In the genomic region with DNA sequence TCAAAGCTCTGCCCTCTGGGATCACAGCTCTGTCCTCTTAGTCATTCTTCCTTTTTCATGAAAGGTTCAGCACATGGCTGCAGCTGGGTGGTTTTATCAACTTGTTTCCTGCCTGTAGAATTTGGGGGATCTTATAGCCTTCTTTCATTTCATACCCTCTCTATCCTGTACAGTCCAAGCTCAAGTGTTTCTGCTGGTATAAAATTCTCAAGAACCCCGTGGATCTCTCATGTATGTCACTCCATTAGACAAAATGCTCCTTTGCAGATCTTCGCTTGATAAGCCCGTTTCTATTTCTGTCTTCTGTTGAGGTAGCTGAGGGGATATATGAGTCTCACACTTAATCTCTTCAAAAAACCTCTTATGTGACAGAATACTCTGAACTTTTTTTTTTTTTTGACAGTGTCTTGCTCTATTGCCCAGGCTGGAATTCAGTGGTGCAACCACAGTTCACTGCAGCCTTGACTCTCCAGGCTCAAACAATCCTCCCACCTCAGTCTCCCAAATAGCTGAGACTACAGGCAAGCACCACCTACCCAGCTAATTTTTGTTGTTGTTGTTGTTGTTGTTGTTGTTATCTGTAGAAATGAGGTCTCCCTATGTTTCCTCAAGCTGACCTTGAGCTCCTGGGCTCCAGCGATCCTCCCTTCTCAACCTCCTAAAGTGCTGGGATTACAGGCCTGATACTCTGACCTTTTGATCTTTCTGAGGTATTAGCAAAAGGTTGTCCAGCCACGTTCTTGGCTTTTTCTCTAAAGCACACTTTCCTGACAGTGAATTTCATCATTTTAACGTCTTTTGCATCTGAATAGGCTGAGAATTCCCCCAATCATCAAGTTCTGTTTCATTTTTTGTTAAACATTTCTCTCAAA, we compare ENCODE assay signal across 1 cellular context.
TF ChIP-seq lines count a peak whose summit lies in the region.

No MANE protein-coding gene starts in this region.

TF ChIP-seq in HepG2, 621 proteins besides CTCF, POLR2A, EP300 and RAD21 (continues in another document):
- TF ChIP-seq ZNF234 (CRISPR knock-in tag; conservative IDR thresholded peaks at IDR 0.05) (peak; percentile 99), BHLHE40 (IDR thresholded peaks at IDR 0.05; ENCODE audit: low read length) (no peak), ZNF333 (CRISPR knock-in tag; IDR thresholded peaks at IDR 0.05; ENCODE audit: borderline replicate concordance) (no peak), ZNF274 (CRISPR knock-in tag; IDR thresholded peaks at IDR 0.05) (no peak), CBX1 (IDR thresholded peaks at IDR 0.05; ENCODE audit: low read depth) (no peak), HOXA5 (CRISPR knock-in tag; IDR thresholded peaks at IDR 0.05) (no peak), ZNF775 (CRISPR knock-in tag; IDR thresholded peaks at IDR 0.05; ENCODE audit: borderline replicate concordance) (no peak), DNMT1 (CRISPR knock-in tag; IDR thresholded peaks at IDR 0.05) (no peak), RBM39 (IDR thresholded peaks at IDR 0.05; ENCODE audit: low read depth, low read length, poor library complexity, severe bottlenecking) (no peak), ZBTB7B (CRISPR knock-in tag; IDR thresholded peaks at IDR 0.05) (no peak), ZBTB8A (CRISPR knock-in tag; IDR thresholded peaks at IDR 0.05; ENCODE audit: borderline replicate concordance, low read depth) (no peak), ZBTB1 (CRISPR knock-in tag; IDR thresholded peaks at IDR 0.05; ENCODE audit: borderline replicate concordance) (no peak), ZMYM3 (CRISPR knock-in tag; IDR thresholded peaks at IDR 0.05) (no peak), KDM2A (CRISPR knock-in tag; IDR thresholded peaks at IDR 0.05; ENCODE audit: borderline replicate concordance, low read depth) (no peak), NR2F1 (CRISPR knock-in tag; IDR thresholded peaks at IDR 0.05) (peak in 1 of 2 experiments; percentile 49; a peak in 1 of 4 replicates), ZFP41 (CRISPR knock-in tag; IDR thresholded peaks at IDR 0.05; ENCODE audit: borderline replicate concordance) (no peak), ZNF3 (CRISPR knock-in tag; IDR thresholded peaks at IDR 0.05) (no peak), MED1 (CRISPR knock-in tag; IDR thresholded peaks at IDR 0.05) (no peak), PRMT3 (CRISPR knock-in tag; IDR thresholded peaks at IDR 0.05; ENCODE audit: borderline replicate concordance, low read depth) (no peak), ZNF468 (CRISPR knock-in tag; IDR thresholded peaks at IDR 0.05) (no peak), TOE1 (CRISPR knock-in tag; IDR thresholded peaks at IDR 0.05) (no peak), ZNF776 (CRISPR knock-in tag; IDR thresholded peaks at IDR 0.05) (no peak), NR2F6 (IDR thresholded peaks at IDR 0.05) (peak; percentile 73), NR2F6 (CRISPR knock-in tag; IDR thresholded peaks at IDR 0.05) (peak; percentile 47), ZNF570 (CRISPR knock-in tag; IDR thresholded peaks at IDR 0.05; ENCODE audit: borderline replicate concordance) (no peak)
- TF ChIP-seq, protein P1, sequence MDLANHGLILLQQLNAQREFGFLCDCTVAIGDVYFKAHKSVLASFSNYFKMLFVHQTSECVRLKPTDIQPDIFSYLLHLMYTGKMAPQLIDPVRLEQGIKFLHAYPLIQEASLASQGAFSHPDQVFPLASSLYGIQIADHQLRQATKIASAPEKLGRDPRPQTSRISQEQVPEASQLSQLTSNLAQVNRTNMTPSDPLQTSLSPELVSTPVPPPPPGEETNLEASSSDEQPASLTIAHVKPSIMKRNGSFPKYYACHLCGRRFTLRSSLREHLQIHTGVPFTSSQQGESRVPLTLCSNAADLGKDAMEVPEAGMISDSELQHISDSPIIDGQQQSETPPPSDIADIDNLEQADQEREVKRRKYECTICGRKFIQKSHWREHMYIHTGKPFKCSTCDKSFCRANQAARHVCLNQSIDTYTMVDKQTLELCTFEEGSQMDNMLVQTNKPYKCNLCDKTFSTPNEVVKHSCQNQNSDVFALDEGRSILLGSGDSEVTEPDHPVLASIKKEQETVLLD (CRISPR knock-in tag; IDR thresholded peaks at IDR 0.05; ENCODE audit: low read depth) = no peak
- TF ChIP-seq, protein P2, sequence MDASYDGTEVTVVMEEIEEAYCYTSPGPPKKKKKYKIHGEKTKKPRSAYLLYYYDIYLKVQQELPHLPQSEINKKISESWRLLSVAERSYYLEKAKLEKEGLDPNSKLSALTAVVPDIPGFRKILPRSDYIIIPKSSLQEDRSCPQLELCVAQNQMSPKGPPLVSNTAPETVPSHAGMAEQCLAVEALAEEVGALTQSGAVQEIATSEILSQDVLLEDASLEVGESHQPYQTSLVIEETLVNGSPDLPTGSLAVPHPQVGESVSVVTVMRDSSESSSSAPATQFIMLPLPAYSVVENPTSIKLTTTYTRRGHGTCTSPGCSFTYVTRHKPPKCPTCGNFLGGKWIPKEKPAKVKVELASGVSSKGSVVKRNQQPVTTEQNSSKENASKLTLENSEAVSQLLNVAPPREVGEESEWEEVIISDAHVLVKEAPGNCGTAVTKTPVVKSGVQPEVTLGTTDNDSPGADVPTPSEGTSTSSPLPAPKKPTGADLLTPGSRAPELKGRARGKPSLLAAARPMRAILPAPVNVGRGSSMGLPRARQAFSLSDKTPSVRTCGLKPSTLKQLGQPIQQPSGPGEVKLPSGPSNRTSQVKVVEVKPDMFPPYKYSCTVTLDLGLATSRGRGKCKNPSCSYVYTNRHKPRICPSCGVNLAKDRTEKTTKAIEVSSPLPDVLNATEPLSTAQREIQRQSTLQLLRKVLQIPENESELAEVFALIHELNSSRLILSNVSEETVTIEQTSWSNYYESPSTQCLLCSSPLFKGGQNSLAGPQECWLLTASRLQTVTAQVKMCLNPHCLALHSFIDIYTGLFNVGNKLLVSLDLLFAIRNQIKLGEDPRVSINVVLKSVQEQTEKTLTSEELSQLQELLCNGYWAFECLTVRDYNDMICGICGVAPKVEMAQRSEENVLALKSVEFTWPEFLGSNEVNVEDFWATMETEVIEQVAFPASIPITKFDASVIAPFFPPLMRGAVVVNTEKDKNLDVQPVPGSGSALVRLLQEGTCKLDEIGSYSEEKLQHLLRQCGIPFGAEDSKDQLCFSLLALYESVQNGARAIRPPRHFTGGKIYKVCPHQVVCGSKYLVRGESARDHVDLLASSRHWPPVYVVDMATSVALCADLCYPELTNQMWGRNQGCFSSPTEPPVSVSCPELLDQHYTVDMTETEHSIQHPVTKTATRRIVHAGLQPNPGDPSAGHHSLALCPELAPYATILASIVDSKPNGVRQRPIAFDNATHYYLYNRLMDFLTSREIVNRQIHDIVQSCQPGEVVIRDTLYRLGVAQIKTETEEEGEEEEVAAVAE (CRISPR knock-in tag; IDR thresholded peaks at IDR 0.05; ENCODE audit: borderline replicate concordance) = no peak
- TF ChIP-seq, protein P3, sequence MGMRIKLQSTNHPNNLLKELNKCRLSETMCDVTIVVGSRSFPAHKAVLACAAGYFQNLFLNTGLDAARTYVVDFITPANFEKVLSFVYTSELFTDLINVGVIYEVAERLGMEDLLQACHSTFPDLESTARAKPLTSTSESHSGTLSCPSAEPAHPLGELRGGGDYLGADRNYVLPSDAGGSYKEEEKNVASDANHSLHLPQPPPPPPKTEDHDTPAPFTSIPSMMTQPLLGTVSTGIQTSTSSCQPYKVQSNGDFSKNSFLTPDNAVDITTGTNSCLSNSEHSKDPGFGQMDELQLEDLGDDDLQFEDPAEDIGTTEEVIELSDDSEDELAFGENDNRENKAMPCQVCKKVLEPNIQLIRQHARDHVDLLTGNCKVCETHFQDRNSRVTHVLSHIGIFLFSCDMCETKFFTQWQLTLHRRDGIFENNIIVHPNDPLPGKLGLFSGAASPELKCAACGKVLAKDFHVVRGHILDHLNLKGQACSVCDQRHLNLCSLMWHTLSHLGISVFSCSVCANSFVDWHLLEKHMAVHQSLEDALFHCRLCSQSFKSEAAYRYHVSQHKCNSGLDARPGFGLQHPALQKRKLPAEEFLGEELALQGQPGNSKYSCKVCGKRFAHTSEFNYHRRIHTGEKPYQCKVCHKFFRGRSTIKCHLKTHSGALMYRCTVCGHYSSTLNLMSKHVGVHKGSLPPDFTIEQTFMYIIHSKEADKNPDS (CRISPR knock-in tag; IDR thresholded peaks at IDR 0.05) = no peak
- TF ChIP-seq, protein P4, sequence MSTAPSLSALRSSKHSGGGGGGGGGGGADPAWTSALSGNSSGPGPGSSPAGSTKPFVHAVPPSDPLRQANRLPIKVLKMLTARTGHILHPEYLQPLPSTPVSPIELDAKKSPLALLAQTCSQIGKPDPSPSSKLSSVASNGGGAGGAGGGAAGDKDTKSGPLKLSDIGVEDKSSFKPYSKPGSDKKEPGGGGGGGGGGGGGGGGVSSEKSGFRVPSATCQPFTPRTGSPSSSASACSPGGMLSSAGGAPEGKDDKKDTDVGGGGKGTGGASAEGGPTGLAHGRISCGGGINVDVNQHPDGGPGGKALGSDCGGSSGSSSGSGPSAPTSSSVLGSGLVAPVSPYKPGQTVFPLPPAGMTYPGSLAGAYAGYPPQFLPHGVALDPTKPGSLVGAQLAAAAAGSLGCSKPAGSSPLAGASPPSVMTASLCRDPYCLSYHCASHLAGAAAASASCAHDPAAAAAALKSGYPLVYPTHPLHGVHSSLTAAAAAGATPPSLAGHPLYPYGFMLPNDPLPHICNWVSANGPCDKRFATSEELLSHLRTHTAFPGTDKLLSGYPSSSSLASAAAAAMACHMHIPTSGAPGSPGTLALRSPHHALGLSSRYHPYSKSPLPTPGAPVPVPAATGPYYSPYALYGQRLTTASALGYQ (CRISPR knock-in tag; IDR thresholded peaks at IDR 0.05) = no peak
- TF ChIP-seq, protein P5, sequence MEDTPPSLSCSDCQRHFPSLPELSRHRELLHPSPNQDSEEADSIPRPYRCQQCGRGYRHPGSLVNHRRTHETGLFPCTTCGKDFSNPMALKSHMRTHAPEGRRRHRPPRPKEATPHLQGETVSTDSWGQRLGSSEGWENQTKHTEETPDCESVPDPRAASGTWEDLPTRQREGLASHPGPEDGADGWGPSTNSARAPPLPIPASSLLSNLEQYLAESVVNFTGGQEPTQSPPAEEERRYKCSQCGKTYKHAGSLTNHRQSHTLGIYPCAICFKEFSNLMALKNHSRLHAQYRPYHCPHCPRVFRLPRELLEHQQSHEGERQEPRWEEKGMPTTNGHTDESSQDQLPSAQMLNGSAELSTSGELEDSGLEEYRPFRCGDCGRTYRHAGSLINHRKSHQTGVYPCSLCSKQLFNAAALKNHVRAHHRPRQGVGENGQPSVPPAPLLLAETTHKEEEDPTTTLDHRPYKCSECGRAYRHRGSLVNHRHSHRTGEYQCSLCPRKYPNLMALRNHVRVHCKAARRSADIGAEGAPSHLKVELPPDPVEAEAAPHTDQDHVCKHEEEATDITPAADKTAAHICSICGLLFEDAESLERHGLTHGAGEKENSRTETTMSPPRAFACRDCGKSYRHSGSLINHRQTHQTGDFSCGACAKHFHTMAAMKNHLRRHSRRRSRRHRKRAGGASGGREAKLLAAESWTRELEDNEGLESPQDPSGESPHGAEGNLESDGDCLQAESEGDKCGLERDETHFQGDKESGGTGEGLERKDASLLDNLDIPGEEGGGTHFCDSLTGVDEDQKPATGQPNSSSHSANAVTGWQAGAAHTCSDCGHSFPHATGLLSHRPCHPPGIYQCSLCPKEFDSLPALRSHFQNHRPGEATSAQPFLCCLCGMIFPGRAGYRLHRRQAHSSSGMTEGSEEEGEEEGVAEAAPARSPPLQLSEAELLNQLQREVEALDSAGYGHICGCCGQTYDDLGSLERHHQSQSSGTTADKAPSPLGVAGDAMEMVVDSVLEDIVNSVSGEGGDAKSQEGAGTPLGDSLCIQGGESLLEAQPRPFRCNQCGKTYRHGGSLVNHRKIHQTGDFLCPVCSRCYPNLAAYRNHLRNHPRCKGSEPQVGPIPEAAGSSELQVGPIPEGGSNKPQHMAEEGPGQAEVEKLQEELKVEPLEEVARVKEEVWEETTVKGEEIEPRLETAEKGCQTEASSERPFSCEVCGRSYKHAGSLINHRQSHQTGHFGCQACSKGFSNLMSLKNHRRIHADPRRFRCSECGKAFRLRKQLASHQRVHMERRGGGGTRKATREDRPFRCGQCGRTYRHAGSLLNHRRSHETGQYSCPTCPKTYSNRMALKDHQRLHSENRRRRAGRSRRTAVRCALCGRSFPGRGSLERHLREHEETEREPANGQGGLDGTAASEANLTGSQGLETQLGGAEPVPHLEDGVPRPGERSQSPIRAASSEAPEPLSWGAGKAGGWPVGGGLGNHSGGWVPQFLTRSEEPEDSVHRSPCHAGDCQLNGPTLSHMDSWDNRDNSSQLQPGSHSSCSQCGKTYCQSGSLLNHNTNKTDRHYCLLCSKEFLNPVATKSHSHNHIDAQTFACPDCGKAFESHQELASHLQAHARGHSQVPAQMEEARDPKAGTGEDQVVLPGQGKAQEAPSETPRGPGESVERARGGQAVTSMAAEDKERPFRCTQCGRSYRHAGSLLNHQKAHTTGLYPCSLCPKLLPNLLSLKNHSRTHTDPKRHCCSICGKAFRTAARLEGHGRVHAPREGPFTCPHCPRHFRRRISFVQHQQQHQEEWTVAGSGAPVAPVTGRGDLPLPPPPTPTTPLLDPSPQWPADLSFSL (CRISPR knock-in tag; IDR thresholded peaks at IDR 0.05) = no peak
- TF ChIP-seq, protein P6, sequence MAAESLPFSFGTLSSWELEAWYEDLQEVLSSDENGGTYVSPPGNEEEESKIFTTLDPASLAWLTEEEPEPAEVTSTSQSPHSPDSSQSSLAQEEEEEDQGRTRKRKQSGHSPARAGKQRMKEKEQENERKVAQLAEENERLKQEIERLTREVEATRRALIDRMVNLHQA (CRISPR knock-in tag; IDR thresholded peaks at IDR 0.05) = no peak
- TF ChIP-seq, protein P7, sequence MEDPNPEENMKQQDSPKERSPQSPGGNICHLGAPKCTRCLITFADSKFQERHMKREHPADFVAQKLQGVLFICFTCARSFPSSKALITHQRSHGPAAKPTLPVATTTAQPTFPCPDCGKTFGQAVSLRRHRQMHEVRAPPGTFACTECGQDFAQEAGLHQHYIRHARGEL (CRISPR knock-in tag; IDR thresholded peaks at IDR 0.05) = no peak
- TF ChIP-seq, protein P8, sequence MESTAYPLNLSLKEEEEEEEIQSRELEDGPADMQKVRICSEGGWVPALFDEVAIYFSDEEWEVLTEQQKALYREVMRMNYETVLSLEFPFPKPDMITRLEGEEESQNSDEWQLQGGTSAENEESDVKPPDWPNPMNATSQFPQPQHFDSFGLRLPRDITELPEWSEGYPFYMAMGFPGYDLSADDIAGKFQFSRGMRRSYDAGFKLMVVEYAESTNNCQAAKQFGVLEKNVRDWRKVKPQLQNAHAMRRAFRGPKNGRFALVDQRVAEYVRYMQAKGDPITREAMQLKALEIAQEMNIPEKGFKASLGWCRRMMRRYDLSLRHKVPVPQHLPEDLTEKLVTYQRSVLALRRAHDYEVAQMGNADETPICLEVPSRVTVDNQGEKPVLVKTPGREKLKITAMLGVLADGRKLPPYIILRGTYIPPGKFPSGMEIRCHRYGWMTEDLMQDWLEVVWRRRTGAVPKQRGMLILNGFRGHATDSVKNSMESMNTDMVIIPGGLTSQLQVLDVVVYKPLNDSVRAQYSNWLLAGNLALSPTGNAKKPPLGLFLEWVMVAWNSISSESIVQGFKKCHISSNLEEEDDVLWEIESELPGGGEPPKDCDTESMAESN (CRISPR knock-in tag; conservative IDR thresholded peaks at IDR 0.05) = no peak
- TF ChIP-seq, protein P9, sequence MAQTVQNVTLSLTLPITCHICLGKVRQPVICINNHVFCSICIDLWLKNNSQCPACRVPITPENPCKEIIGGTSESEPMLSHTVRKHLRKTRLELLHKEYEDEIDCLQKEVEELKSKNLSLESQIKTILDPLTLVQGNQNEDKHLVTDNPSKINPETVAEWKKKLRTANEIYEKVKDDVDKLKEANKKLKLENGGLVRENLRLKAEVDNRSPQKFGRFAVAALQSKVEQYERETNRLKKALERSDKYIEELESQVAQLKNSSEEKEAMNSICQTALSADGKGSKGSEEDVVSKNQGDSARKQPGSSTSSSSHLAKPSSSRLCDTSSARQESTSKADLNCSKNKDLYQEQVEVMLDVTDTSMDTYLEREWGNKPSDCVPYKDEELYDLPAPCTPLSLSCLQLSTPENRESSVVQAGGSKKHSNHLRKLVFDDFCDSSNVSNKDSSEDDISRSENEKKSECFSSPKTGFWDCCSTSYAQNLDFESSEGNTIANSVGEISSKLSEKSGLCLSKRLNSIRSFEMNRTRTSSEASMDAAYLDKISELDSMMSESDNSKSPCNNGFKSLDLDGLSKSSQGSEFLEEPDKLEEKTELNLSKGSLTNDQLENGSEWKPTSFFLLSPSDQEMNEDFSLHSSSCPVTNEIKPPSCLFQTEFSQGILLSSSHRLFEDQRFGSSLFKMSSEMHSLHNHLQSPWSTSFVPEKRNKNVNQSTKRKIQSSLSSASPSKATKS (CRISPR knock-in tag; IDR thresholded peaks at IDR 0.05) = no peak
